Comparison of ENCODE assay signal across 12 cellular contexts in the genomic region with DNA sequence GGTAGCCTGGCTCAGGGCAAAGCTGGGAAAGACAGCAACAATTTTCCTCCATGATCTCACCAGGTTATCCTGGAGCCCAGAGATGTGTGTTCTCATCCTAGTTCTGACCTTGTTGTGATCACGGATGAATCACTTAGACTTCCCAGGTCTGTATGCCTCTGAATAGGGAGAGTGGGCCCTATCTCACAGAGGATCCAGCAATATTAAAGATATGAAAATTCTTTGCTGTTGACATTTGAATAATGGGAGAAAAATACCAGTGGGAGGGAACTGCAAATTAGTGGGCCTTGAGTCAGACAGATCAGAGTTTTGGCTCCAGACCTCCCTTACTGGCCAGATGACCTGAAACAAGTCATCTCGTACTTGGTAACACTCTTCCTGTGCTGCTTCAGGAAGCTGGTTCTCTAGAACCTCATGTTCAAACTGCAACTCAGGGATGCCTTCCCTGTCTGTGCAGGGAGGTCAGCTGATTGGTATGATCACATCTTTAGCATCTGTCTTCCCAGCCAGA. TPM values are rescaled to one million over a fixed set of nuclear protein-coding genes. Genes with fewer than 3 reads are reported as not detected.
DNase-seq lines count a peak whose midpoint lies in the region; ATAC-seq and TF ChIP-seq lines count a peak whose summit lies in the region.
"Had no signal": no experiment of that assay in that cellular context is flagged by ENCODE, and none has a peak within 500 bp of the region (broad histone marks: within the 10 kb centered on the region; RNA-seq: fewer than 3 reads in every experiment).

No MANE protein-coding gene starts in this region.

- intact Hi-C loops in activated CD4-positive, alpha-beta T cell treated with anti-CD3 and anti-CD28 coated beads for 36 hours (cut with DNase I, micrococcal nuclease): loop anchor here in 1 of 2 experiments (5.0 kb wide), 1 partner anchor 50 kb away; no protein-coding TSS in a partner anchor

- H3K27ac ChIP-seq in foreskin keratinocyte: peak overlapping the region; percentile 53
- H3K27ac ChIP-seq: prostate gland had no signal

- peaks cover 18% of the 10 kb centered on the region for H3K4me1 Mint-ChIP-seq in activated CD4-positive, alpha-beta T cell treated with anti-CD3 and anti-CD28 coated beads for 36 hours
- peaks cover 21% of the 10 kb centered on the region for H3K4me1 Mint-ChIP-seq in WTC11
- H3K4me1 Mint-ChIP-seq in stimulated activated effector memory CD8-positive, alpha-beta T cell treated with anti-CD3 and anti-CD28 coated beads, Interleukin-12 subunit alpha, Interleukin-12 subunit beta, amount 100 ng/mL, for 72 hours: peaks cover 51% of the 10 kb centered on the region

- no peaks in the 10 kb centered on the region for H3K36me3 Mint-ChIP-seq in activated CD4-positive, alpha-beta T cell treated with anti-CD3 and anti-CD28 coated beads for 36 hours (ENCODE audit: low read depth)
- H3K36me3 Mint-ChIP-seq in WTC11: no peaks in the 10 kb centered on the region
- H3K36me3 Mint-ChIP-seq in stimulated activated effector memory CD8-positive, alpha-beta T cell treated with anti-CD3 and anti-CD28 coated beads, Interleukin-12 subunit alpha, Interleukin-12 subunit beta, amount 100 ng/mL, for 72 hours: peaks cover 19% of the 10 kb centered on the region

- CTCF ChIA-PET in activated CD4-positive, alpha-beta T cell treated with anti-CD3 and anti-CD28 coated beads for 36 hours (lab: Charles Lee): interaction anchor here (0.6 to 2.0 kb wide), 4 partner anchors 10 to 652 kb away, joined by 3 to 7 read pairs (median 4); no protein-coding TSS in a partner anchor
- CTCF ChIA-PET in WTC11 (lab: Charles Lee): interaction anchor here (1.3 to 1.7 kb wide), 3 partner anchors 9 to 64 kb away, joined by 3 to 8 read pairs (median 4); no protein-coding TSS in a partner anchor

- TF ChIP-seq CTCF in WTC11 (IDR thresholded peaks at IDR 0.05): no peak
- TF ChIP-seq CTCF in foreskin keratinocyte (conservative IDR thresholded peaks at IDR 0.05): no peak

- H3K9me3 Mint-ChIP-seq in activated CD4-positive, alpha-beta T cell treated with anti-CD3 and anti-CD28 coated beads for 36 hours (ENCODE audit: low read depth): no peaks in the 10 kb centered on the region
- H3K9me3 Mint-ChIP-seq in WTC11: no peaks in the 10 kb centered on the region
- H3K9me3 Mint-ChIP-seq in stimulated activated effector memory CD8-positive, alpha-beta T cell treated with anti-CD3 and anti-CD28 coated beads, Interleukin-12 subunit alpha, Interleukin-12 subunit beta, amount 100 ng/mL, for 72 hours: no peaks in the 10 kb centered on the region

- H3K4me3 Mint-ChIP-seq in activated CD4-positive, alpha-beta T cell treated with anti-CD3 and anti-CD28 coated beads for 36 hours: no peak overlapping the region
- H3K4me3 Mint-ChIP-seq in WTC11: no peak overlapping the region
- H3K4me3 Mint-ChIP-seq in stimulated activated effector memory CD8-positive, alpha-beta T cell treated with anti-CD3 and anti-CD28 coated beads, Interleukin-12 subunit alpha, Interleukin-12 subunit beta, amount 100 ng/mL, for 72 hours: no peak overlapping the region

- peaks cover 10% of the 10 kb centered on the region for H3K4me1 ChIP-seq in foreskin keratinocyte
- H3K4me1 ChIP-seq: prostate gland had no signal

- H3K27ac Mint-ChIP-seq in activated CD4-positive, alpha-beta T cell treated with anti-CD3 and anti-CD28 coated beads for 36 hours: peak overlapping the region; percentile 45
- peak overlapping the region; percentile 17; the same call in 1 of the 2 replicates for H3K27ac Mint-ChIP-seq in WTC11
- H3K27ac Mint-ChIP-seq in stimulated activated effector memory CD8-positive, alpha-beta T cell treated with anti-CD3 and anti-CD28 coated beads, Interleukin-12 subunit alpha, Interleukin-12 subunit beta, amount 100 ng/mL, for 72 hours: peak overlapping the region; percentile 80

- DNase-seq in activated CD4-positive, alpha-beta T cell treated with anti-CD3 and anti-CD28 coated beads for 36 hours: no peak
- no peak for DNase-seq in activated CD4-positive, alpha-beta T cell treated with anti-CD3 and anti-CD28 coated beads for 4 hours
- DNase-seq in WTC11 (ENCODE audit: low spot score) (no peak), foreskin keratinocyte (peak in 1 of 2 donors; percentile 65), GM19238 (ENCODE audit: insufficient read length, low spot score) (no peak), ecto neural progenitor cell (ENCODE audit: low spot score) (no peak), NCI-H2196 (lab: John Stamatoyannopoulos, UW; ENCODE audit: unreplicated experiment) (no peak)
- no peak for DNase-seq in stimulated activated effector memory CD8-positive, alpha-beta T cell treated with anti-CD3 and anti-CD28 coated beads, Interleukin-12 subunit alpha, Interleukin-12 subunit beta, amount 100 ng/mL, for 72 hours (ENCODE audit: low spot score in 2 of 2)
- DNase-seq: erythroblast had no signal

- no peaks in the 10 kb centered on the region for H3K27me3 Mint-ChIP-seq in activated CD4-positive, alpha-beta T cell treated with anti-CD3 and anti-CD28 coated beads for 36 hours
- no peaks in the 10 kb centered on the region; the same call in 1 of the 2 replicates for H3K27me3 Mint-ChIP-seq in WTC11 (ENCODE audit: low read depth)

- ATAC-seq in activated CD4-positive, alpha-beta T cell treated with anti-CD3 and anti-CD28 coated beads for 36 hours: no peak
- ATAC-seq in WTC11 (no peak), foreskin keratinocyte (peak; percentile 45)
- ATAC-seq in stimulated activated effector memory CD8-positive, alpha-beta T cell treated with anti-CD3 and anti-CD28 coated beads, Interleukin-12 subunit alpha, Interleukin-12 subunit beta, amount 100 ng/mL, for 72 hours: no peak
- ATAC-seq: A549 had no signal

- POLR2A ChIA-PET in activated CD4-positive, alpha-beta T cell treated with anti-CD3 and anti-CD28 coated beads for 36 hours (lab: Charles Lee): no interaction called here
- POLR2A ChIA-PET in WTC11 (lab: Charles Lee): no interaction called here

- H3K27me3 ChIP-seq in foreskin keratinocyte: no peaks in the 10 kb centered on the region
- H3K27me3 ChIP-seq: suprapubic skin had no signal

TF ChIP-seq in WTC11, 78 proteins besides CTCF, POLR2A, EP300 and RAD21 (continues in another document):
- no peak for TF ChIP-seq EMX1 (CRISPR knock-in tag; IDR thresholded peaks at IDR 0.05)
- TF ChIP-seq CREM (CRISPR knock-in tag; IDR thresholded peaks at IDR 0.05): no peak
- TF ChIP-seq OVOL2 (CRISPR knock-in tag; IDR thresholded peaks at IDR 0.05; ENCODE audit: borderline replicate concordance): no peak
- no peak for TF ChIP-seq SP1 (CRISPR knock-in tag; conservative IDR thresholded peaks at IDR 0.05)
- TF ChIP-seq, protein P1, sequence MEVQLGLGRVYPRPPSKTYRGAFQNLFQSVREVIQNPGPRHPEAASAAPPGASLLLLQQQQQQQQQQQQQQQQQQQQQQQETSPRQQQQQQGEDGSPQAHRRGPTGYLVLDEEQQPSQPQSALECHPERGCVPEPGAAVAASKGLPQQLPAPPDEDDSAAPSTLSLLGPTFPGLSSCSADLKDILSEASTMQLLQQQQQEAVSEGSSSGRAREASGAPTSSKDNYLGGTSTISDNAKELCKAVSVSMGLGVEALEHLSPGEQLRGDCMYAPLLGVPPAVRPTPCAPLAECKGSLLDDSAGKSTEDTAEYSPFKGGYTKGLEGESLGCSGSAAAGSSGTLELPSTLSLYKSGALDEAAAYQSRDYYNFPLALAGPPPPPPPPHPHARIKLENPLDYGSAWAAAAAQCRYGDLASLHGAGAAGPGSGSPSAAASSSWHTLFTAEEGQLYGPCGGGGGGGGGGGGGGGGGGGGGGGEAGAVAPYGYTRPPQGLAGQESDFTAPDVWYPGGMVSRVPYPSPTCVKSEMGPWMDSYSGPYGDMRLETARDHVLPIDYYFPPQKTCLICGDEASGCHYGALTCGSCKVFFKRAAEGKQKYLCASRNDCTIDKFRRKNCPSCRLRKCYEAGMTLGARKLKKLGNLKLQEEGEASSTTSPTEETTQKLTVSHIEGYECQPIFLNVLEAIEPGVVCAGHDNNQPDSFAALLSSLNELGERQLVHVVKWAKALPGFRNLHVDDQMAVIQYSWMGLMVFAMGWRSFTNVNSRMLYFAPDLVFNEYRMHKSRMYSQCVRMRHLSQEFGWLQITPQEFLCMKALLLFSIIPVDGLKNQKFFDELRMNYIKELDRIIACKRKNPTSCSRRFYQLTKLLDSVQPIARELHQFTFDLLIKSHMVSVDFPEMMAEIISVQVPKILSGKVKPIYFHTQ (CRISPR knock-in tag; IDR thresholded peaks at IDR 0.05): no peak
- no peak for TF ChIP-seq RORB (CRISPR knock-in tag; IDR thresholded peaks at IDR 0.05)
- no peak for TF ChIP-seq PRRX2 (CRISPR knock-in tag; IDR thresholded peaks at IDR 0.05)
- TF ChIP-seq, protein P2, sequence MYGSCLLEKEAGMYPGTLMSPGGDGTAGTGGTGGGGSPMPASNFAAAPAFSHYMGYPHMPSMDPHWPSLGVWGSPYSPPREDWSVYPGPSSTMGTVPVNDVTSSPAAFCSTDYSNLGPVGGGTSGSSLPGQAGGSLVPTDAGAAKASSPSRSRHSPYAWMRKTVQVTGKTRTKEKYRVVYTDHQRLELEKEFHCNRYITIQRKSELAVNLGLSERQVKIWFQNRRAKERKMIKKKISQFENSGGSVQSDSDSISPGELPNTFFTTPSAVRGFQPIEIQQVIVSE (CRISPR knock-in tag; IDR thresholded peaks at IDR 0.05; ENCODE audit: borderline replicate concordance): no peak
- TF ChIP-seq ESRRA (CRISPR knock-in tag; IDR thresholded peaks at IDR 0.05; ENCODE audit: borderline replicate concordance): no peak
- TF ChIP-seq JAZF1 (CRISPR knock-in tag; IDR thresholded peaks at IDR 0.05): no peak
- TF ChIP-seq CBFB (CRISPR knock-in tag; IDR thresholded peaks at IDR 0.05; ENCODE audit: low read depth): no peak
- no peak for TF ChIP-seq FOXJ3 (CRISPR knock-in tag; IDR thresholded peaks at IDR 0.05; ENCODE audit: borderline replicate concordance)
- TF ChIP-seq, protein P3, sequence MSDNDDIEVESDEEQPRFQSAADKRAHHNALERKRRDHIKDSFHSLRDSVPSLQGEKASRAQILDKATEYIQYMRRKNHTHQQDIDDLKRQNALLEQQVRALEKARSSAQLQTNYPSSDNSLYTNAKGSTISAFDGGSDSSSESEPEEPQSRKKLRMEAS (CRISPR knock-in tag; IDR thresholded peaks at IDR 0.05): no peak
- no peak for TF ChIP-seq GTF2I (CRISPR knock-in tag; conservative IDR thresholded peaks at IDR 0.05)
- no peak for TF ChIP-seq TEAD1 (CRISPR knock-in tag; IDR thresholded peaks at IDR 0.05)

RNA-seq across cellular contexts. Expression of a gene that starts 32.8 kb away (rescaled TPM):
- total RNA-seq in activated CD4-positive, alpha-beta T cell treated with anti-CD3 and anti-CD28 coated beads for 36 hours: 10 to 100 TPM; 22.5 to 23.9 TPM
- 14.8 to 21.9 TPM (median 15.4 TPM) in 3 replicates for total RNA-seq in WTC11 (2021)
- total RNA-seq in foreskin keratinocyte: 27.0 and 30.9 TPM in 2 replicates
- 18.2 and 20.7 TPM in 2 replicates for polyA plus RNA-seq in foreskin keratinocyte

RNA-seq across cellular contexts. Expression of a gene that starts 39.2 kb away (rescaled TPM):
- 100 to 1,000 TPM; 386 to 464 TPM for total RNA-seq in activated CD4-positive, alpha-beta T cell treated with anti-CD3 and anti-CD28 coated beads for 36 hours
- total RNA-seq in WTC11 (2021) (124 to 132 TPM (median 130 TPM) in 3 replicates), foreskin keratinocyte (177 and 204 TPM in 2 replicates)
- 159 and 195 TPM in 2 replicates for polyA plus RNA-seq in foreskin keratinocyte

Comparison
In these comparisons a context has a peak if more than half of its experiments do, and no peak if none do; other contexts are left out.
1. H3K27ac Mint-ChIP-seq: peak in every context shown above with its lines; median percentile 80 in stimulated activated effector memory CD8-positive, alpha-beta T cell treated with anti-CD3 and anti-CD28 coated beads, Interleukin-12 subunit alpha, Interleukin-12 subunit beta, amount 100 ng/mL, for 72 hours; 45 in activated CD4-positive, alpha-beta T cell treated with anti-CD3 and anti-CD28 coated beads for 36 hours; 17 in WTC11.